25 cellular contexts compared by ENCODE assay signal in genomic region chr1:92845908-92846307, GRCh38.
"Had no signal": no experiment of that assay in that cellular context is flagged by ENCODE, and none has a peak within 500 bp of the region (broad histone marks: within the 10 kb centered on the region; RNA-seq: fewer than 3 reads in every experiment).

No MANE protein-coding gene starts in this region.

- DNase-seq: hypothalamus; immature natural killer cell; kidney; left ventricle myocardium inferior; mesendoderm; naive B cell; nucleus accumbens; pancreas; posterior cingulate gyrus; retina; right cardiac atrium; sigmoid colon; small intestine; spleen; stimulated activated CD4-positive, alpha-beta T cell treated with anti-CD3 and anti-CD28 coated beads, Interleukin-4, amount 100 ng/mL, for 24 hours; stimulated activated naive CD4-positive, alpha-beta T cell; stomach; testis; thyroid gland; transverse colon; upper lobe of left lung had no signal

- H3K4me1 Mint-ChIP-seq: nephron, neural crest cell had no signal

- H3K27ac Mint-ChIP-seq: mesothelial cell of epicardium; stimulated activated effector memory CD8-positive, alpha-beta T cell treated with anti-CD3 and anti-CD28 coated beads, Interleukin-12 subunit alpha, Interleukin-12 subunit beta, amount 100 ng/mL, for 72 hours had no signal

- ATAC-seq: pancreas; right cardiac atrium; stimulated activated effector memory CD8-positive, alpha-beta T cell treated with anti-CD3 and anti-CD28 coated beads, Interleukin-12 subunit alpha, Interleukin-12 subunit beta, amount 100 ng/mL, for 72 hours had no signal

- H3K4me3 Mint-ChIP-seq: immature natural killer cell; mesothelial cell of epicardium; naive B cell; nephron; neural crest cell; stimulated activated effector memory CD8-positive, alpha-beta T cell treated with anti-CD3 and anti-CD28 coated beads, Interleukin-12 subunit alpha, Interleukin-12 subunit beta, amount 100 ng/mL, for 72 hours had no signal

- H3K27me3 Mint-ChIP-seq: naive B cell had no signal

- H3K9me3 Mint-ChIP-seq: immature natural killer cell; mesothelial cell of epicardium; naive B cell; nephron; stimulated activated effector memory CD8-positive, alpha-beta T cell treated with anti-CD3 and anti-CD28 coated beads, Interleukin-12 subunit alpha, Interleukin-12 subunit beta, amount 100 ng/mL, for 72 hours had no signal
